Comparison of ENCODE assay signal across 8 cellular contexts in the genomic region with DNA sequence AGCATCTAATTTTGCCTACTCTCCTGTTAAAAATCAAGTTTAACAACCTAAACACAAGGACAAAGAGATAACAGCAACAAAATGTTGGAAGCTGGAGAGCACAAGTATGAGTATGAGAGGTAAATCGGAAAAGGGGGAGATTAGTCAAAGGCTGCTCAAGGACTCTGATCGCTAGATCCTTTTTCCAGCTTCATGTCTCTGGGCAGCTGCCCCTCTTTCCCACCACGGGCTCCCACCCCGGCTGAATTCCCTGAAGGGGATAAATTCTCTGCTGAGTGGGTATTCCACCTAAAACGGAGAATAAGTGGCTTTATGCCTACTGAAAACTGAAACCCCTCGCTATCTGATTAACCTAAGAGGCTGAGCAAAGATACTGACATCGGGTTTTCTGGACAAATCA. TPM values are rescaled to one million over a fixed set of nuclear protein-coding genes. Genes with fewer than 3 reads are reported as not detected.
DNase-seq lines count a peak whose midpoint lies in the region; ATAC-seq and TF ChIP-seq lines count a peak whose summit lies in the region.

No MANE protein-coding gene starts in this region.

- no peak overlapping the region for H3K23ac ChIP-seq in mesenchymal stem cell (ENCODE audit: low read length in 2 of 2)

- no peak for TF ChIP-seq CTCF in right atrium auricular region (IDR thresholded peaks at IDR 0.05)
- no peak for TF ChIP-seq CTCF in adrenal gland (IDR thresholded peaks at IDR 0.05)
- TF ChIP-seq CTCF in vagina (IDR thresholded peaks at IDR 0.05), result no peak

- intact Hi-C loops in Right ventricle myocardium superior (cut with DNase I) (loop anchor here (5.0 kb wide), 1 partner anchor 68 kb away; a partner anchor contains a TSS), adrenal gland (cut with DNase I) (loop anchor here in 1 of 2 donors (10.0 kb wide), 1 partner anchor 70 kb away; a partner anchor contains a TSS), vagina (cut with DNase I) (no loop called here), sciatic nerve (cut with DNase I) (no loop called here)

- no peak overlapping the region for H4K91ac ChIP-seq in mesenchymal stem cell (ENCODE audit: low read length)

- H3K4me2 ChIP-seq in mesenchymal stem cell (ENCODE audit: low read length, poor library complexity, severe bottlenecking), result no peak overlapping the region

- H3K4me1 ChIP-seq in right atrium auricular region (peaks cover 0 to 8% of the 10 kb centered on the region in 2 donors), adrenal gland (replicated peaks in 1 of 2) (peaks cover 21 to 32% of the 10 kb centered on the region in 2 donors), mesenchymal stem cell (ENCODE audit: control insufficient read depth, insufficient read depth, low read depth, low read length) (peaks cover 3% of the 10 kb centered on the region), vagina (peaks cover 30% of the 10 kb centered on the region)

- DNase-seq in right atrium auricular region (ENCODE audit: low spot score) (no peak), Right ventricle myocardium superior (no peak), adrenal gland (peak in 1 of 7 donors; percentile 17), mesenchymal stem cell (no peak), vagina (ENCODE audit: extremely low spot score in 2 of 2) (no peak), sciatic nerve (ENCODE audit: low spot score) (no peak), pons (ENCODE audit: low spot score) (no peak), Ammon's horn (ENCODE audit: low spot score) (no peak)

- peak overlapping the region; percentile 51 for H3K9ac ChIP-seq in mesenchymal stem cell (ENCODE audit: low read length)

- H3K79me1 ChIP-seq in mesenchymal stem cell (replicated peaks; ENCODE audit: low read length, poor library complexity, severe bottlenecking), result peaks cover 8% of the 10 kb centered on the region

- no peak overlapping the region for H3K4ac ChIP-seq in mesenchymal stem cell (ENCODE audit: low read depth in 1 of 2, low read length in 2 of 2)

- no peaks in the 10 kb centered on the region for H3K9me3 ChIP-seq in right atrium auricular region
- no peaks in the 10 kb centered on the region for H3K9me3 ChIP-seq in adrenal gland (replicated peaks in 1 of 3)
- H3K9me3 ChIP-seq in mesenchymal stem cell (ENCODE audit: control insufficient read depth, low read length), result no peaks in the 10 kb centered on the region
- no peaks in the 10 kb centered on the region for H3K9me3 ChIP-seq in vagina

- H2BK15ac ChIP-seq in mesenchymal stem cell (ENCODE audit: low read depth, poor library complexity, severe bottlenecking), result no peak overlapping the region

- H3K36me3 ChIP-seq in right atrium auricular region (peaks cover 6% of the 10 kb centered on the region), adrenal gland (replicated peaks in 1 of 2) (no peaks in the 10 kb centered on the region), mesenchymal stem cell (ENCODE audit: control insufficient read depth in 1 of 2, insufficient read depth in 2 of 2, low read depth in 1 of 2, low read length in 2 of 2) (peaks cover 0 to 13% of the 10 kb centered on the region in 2 experiments), vagina (no peaks in the 10 kb centered on the region)

- H3K27me3 ChIP-seq in right atrium auricular region (no peaks in the 10 kb centered on the region), adrenal gland (no peaks in the 10 kb centered on the region), mesenchymal stem cell (ENCODE audit: control insufficient read depth in 1 of 2, insufficient read depth in 1 of 2, low read length in 2 of 2) (no peaks in the 10 kb centered on the region), vagina (no peaks in the 10 kb centered on the region)

- no peak overlapping the region for H2BK5ac ChIP-seq in mesenchymal stem cell (ENCODE audit: low read depth, low read length, poor library complexity, severe bottlenecking)

- ATAC-seq in Right ventricle myocardium superior (ENCODE audit: poor library complexity), result no peak
- ATAC-seq in sciatic nerve, result no peak

- H3K27ac ChIP-seq in right atrium auricular region (peak overlapping the region; percentile 94 to 99), adrenal gland (peak overlapping the region in 3 of 5 donors; percentile 98 to 99 (median 99)), mesenchymal stem cell (ENCODE audit: low read length, poor library complexity, severe bottlenecking) (no peak overlapping the region), vagina (peak overlapping the region; percentile 96)

- H4K8ac ChIP-seq in mesenchymal stem cell (ENCODE audit: low read length), result no peak overlapping the region

- H2AFZ ChIP-seq in mesenchymal stem cell (ENCODE audit: low read depth, low read length), result no peak overlapping the region

- H3K18ac ChIP-seq in mesenchymal stem cell (ENCODE audit: low read depth in 1 of 2, low read length in 2 of 2), result no peak overlapping the region

- TF ChIP-seq POLR2A in adrenal gland (IDR thresholded peaks at IDR 0.05), result no peak
- no peak for TF ChIP-seq POLR2A in vagina (IDR thresholded peaks at IDR 0.05)

- no peak overlapping the region for H3K14ac ChIP-seq in mesenchymal stem cell (ENCODE audit: low read length in 2 of 2)

- no peak overlapping the region for H2BK120ac ChIP-seq in mesenchymal stem cell (ENCODE audit: low read depth, low read length)

- no peak overlapping the region for H2AK5ac ChIP-seq in mesenchymal stem cell (ENCODE audit: low read length, severe bottlenecking)

- H2BK12ac ChIP-seq in mesenchymal stem cell (ENCODE audit: low read length in 2 of 2), result no peak overlapping the region

- H3K4me3 ChIP-seq in right atrium auricular region (peak overlapping the region; percentile 77 to 84), adrenal gland (peak overlapping the region in 2 of 4 donors; percentile 63 to 80), mesenchymal stem cell (ENCODE audit: insufficient read depth in 1 of 2, low read depth in 1 of 2, low read length in 2 of 2) (peak overlapping the region in 1 of 2 experiments; percentile 79), vagina (peak overlapping the region; percentile 63)

- WGBS in adrenal gland, 4 donors, result 46 to 63% (median 57%) methylated on average over 7 of the region's 7 CpGs
- WGBS in mesenchymal stem cell, result 87% methylated on average over 6 of the region's 7 CpGs

RNA-seq across cellular contexts. Expression of a gene that starts 0.7 kb away (rescaled TPM):
- 1 to 10 TPM; 7.5 to 9.2 TPM for total RNA-seq in right atrium auricular region
- total RNA-seq in Right ventricle myocardium superior, result 5.0 TPM
- total RNA-seq in adrenal gland, result 10 to 100 TPM; 18.6 to 45.2 (median 29.5) TPM
- polyA plus RNA-seq in adrenal gland, result 10 to 100 TPM in 1 of 3 donors, 1 to 10 TPM in 2; 6.3 to 34.0 (median 8.3) TPM
- 22.5 TPM for polyA plus RNA-seq in mesenchymal stem cell (2013, experiment 1 of 2)
- polyA plus RNA-seq in mesenchymal stem cell (2013, experiment 2 of 2), result 24.9 TPM
- total RNA-seq in vagina, result 9.3 TPM
- 18.1 TPM for total RNA-seq in sciatic nerve
